1 cellular context compared by ENCODE assay signal in the genomic region with DNA sequence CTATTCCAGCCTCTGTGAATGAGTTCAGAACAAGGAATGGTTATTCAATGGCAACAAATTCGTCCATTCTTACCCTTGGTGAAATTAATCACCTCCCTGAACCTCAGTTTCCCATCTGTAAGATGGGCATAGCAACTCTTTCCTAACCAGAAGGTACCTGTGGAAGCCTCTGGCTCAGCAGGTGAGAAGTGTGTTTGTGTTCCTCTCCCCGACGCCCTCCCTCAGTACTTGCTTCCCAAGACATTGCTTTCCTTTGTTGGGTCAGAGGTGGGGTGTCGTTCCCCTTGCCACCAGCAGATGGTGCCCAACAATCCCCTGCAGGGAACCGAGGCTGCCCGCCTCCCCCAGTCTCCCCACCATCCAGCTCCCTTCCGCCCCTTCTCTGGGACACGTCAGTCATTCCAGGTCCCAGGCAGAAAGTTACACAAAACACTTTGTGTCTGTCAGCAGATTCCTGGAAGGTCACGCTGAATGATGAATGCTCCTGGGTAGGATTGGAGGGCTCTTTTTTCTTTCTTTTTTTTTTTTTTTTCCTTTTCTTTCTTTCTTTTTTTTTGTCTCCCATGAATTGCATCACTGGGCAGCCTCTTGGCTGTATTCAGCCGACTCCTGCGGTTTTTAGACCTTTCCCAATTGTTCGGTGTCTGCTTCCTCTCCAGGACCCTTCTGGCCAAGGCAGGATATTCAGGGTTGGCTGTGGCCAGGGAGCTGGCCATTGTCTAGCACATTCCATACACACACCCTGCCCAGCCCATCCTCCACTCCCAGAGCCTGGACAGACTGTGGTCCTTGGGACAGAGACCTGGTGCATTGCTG.
TF ChIP-seq lines count a peak whose summit lies in the region.

No MANE protein-coding gene starts in this region.

TF ChIP-seq in K562, 482 proteins besides CTCF, POLR2A, EP300 and RAD21 (continued from another document and continues in another):
- TF ChIP-seq, protein P1, sequence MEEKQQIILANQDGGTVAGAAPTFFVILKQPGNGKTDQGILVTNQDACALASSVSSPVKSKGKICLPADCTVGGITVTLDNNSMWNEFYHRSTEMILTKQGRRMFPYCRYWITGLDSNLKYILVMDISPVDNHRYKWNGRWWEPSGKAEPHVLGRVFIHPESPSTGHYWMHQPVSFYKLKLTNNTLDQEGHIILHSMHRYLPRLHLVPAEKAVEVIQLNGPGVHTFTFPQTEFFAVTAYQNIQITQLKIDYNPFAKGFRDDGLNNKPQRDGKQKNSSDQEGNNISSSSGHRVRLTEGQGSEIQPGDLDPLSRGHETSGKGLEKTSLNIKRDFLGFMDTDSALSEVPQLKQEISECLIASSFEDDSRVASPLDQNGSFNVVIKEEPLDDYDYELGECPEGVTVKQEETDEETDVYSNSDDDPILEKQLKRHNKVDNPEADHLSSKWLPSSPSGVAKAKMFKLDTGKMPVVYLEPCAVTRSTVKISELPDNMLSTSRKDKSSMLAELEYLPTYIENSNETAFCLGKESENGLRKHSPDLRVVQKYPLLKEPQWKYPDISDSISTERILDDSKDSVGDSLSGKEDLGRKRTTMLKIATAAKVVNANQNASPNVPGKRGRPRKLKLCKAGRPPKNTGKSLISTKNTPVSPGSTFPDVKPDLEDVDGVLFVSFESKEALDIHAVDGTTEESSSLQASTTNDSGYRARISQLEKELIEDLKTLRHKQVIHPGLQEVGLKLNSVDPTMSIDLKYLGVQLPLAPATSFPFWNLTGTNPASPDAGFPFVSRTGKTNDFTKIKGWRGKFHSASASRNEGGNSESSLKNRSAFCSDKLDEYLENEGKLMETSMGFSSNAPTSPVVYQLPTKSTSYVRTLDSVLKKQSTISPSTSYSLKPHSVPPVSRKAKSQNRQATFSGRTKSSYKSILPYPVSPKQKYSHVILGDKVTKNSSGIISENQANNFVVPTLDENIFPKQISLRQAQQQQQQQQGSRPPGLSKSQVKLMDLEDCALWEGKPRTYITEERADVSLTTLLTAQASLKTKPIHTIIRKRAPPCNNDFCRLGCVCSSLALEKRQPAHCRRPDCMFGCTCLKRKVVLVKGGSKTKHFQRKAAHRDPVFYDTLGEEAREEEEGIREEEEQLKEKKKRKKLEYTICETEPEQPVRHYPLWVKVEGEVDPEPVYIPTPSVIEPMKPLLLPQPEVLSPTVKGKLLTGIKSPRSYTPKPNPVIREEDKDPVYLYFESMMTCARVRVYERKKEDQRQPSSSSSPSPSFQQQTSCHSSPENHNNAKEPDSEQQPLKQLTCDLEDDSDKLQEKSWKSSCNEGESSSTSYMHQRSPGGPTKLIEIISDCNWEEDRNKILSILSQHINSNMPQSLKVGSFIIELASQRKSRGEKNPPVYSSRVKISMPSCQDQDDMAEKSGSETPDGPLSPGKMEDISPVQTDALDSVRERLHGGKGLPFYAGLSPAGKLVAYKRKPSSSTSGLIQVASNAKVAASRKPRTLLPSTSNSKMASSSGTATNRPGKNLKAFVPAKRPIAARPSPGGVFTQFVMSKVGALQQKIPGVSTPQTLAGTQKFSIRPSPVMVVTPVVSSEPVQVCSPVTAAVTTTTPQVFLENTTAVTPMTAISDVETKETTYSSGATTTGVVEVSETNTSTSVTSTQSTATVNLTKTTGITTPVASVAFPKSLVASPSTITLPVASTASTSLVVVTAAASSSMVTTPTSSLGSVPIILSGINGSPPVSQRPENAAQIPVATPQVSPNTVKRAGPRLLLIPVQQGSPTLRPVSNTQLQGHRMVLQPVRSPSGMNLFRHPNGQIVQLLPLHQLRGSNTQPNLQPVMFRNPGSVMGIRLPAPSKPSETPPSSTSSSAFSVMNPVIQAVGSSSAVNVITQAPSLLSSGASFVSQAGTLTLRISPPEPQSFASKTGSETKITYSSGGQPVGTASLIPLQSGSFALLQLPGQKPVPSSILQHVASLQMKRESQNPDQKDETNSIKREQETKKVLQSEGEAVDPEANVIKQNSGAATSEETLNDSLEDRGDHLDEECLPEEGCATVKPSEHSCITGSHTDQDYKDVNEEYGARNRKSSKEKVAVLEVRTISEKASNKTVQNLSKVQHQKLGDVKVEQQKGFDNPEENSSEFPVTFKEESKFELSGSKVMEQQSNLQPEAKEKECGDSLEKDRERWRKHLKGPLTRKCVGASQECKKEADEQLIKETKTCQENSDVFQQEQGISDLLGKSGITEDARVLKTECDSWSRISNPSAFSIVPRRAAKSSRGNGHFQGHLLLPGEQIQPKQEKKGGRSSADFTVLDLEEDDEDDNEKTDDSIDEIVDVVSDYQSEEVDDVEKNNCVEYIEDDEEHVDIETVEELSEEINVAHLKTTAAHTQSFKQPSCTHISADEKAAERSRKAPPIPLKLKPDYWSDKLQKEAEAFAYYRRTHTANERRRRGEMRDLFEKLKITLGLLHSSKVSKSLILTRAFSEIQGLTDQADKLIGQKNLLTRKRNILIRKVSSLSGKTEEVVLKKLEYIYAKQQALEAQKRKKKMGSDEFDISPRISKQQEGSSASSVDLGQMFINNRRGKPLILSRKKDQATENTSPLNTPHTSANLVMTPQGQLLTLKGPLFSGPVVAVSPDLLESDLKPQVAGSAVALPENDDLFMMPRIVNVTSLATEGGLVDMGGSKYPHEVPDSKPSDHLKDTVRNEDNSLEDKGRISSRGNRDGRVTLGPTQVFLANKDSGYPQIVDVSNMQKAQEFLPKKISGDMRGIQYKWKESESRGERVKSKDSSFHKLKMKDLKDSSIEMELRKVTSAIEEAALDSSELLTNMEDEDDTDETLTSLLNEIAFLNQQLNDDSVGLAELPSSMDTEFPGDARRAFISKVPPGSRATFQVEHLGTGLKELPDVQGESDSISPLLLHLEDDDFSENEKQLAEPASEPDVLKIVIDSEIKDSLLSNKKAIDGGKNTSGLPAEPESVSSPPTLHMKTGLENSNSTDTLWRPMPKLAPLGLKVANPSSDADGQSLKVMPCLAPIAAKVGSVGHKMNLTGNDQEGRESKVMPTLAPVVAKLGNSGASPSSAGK (IDR thresholded peaks at IDR 0.05) = no peak
- no peak for TF ChIP-seq ZFX (CRISPR knock-in tag; IDR thresholded peaks at IDR 0.05)
- TF ChIP-seq CCAR2 (IDR thresholded peaks at IDR 0.05; ENCODE audit: low read depth, low read length) = no peak
- TF ChIP-seq TCF3 (CRISPR knock-in tag; IDR thresholded peaks at IDR 0.05) = peak; percentile 6; the same call in 1 of the 2 replicates
- TF ChIP-seq, protein P2, sequence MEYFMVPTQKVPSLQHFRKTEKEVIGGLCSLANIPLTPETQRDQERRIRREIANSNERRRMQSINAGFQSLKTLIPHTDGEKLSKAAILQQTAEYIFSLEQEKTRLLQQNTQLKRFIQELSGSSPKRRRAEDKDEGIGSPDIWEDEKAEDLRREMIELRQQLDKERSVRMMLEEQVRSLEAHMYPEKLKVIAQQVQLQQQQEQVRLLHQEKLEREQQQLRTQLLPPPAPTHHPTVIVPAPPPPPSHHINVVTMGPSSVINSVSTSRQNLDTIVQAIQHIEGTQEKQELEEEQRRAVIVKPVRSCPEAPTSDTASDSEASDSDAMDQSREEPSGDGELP (CRISPR knock-in tag; IDR thresholded peaks at IDR 0.05; ENCODE audit: borderline replicate concordance) = peak; percentile 61
- no peak for TF ChIP-seq RBM25 (IDR thresholded peaks at IDR 0.05; ENCODE audit: low read depth, low read length, severe bottlenecking)
- peak; percentile 86 for TF ChIP-seq CC2D1A (IDR thresholded peaks at IDR 0.05)
- peak; percentile 83 for TF ChIP-seq ZNF384 (IDR thresholded peaks at IDR 0.05; ENCODE audit: low read depth, low read length)
- TF ChIP-seq, protein P3, sequence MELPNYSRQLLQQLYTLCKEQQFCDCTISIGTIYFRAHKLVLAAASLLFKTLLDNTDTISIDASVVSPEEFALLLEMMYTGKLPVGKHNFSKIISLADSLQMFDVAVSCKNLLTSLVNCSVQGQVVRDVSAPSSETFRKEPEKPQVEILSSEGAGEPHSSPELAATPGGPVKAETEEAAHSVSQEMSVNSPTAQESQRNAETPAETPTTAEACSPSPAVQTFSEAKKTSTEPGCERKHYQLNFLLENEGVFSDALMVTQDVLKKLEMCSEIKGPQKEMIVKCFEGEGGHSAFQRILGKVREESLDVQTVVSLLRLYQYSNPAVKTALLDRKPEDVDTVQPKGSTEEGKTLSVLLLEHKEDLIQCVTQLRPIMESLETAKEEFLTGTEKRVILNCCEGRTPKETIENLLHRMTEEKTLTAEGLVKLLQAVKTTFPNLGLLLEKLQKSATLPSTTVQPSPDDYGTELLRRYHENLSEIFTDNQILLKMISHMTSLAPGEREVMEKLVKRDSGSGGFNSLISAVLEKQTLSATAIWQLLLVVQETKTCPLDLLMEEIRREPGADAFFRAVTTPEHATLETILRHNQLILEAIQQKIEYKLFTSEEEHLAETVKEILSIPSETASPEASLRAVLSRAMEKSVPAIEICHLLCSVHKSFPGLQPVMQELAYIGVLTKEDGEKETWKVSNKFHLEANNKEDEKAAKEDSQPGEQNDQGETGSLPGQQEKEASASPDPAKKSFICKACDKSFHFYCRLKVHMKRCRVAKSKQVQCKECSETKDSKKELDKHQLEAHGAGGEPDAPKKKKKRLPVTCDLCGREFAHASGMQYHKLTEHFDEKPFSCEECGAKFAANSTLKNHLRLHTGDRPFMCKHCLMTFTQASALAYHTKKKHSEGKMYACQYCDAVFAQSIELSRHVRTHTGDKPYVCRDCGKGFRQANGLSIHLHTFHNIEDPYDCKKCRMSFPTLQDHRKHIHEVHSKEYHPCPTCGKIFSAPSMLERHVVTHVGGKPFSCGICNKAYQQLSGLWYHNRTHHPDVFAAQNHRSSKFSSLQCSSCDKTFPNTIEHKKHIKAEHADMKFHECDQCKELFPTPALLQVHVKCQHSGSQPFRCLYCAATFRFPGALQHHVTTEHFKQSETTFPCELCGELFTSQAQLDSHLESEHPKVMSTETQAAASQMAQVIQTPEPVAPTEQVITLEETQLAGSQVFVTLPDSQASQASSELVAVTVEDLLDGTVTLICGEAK (IDR thresholded peaks at IDR 0.05) = peak; percentile 38; the same call in 1 of the 2 replicates
- TF ChIP-seq, protein P3 (CRISPR knock-in tag; IDR thresholded peaks at IDR 0.05) = no peak
- TF ChIP-seq TBL1XR1 (IDR thresholded peaks at IDR 0.05; ENCODE audit: low read length in 2 of 2) = peak in 1 of 2 experiments; percentile 41; a peak in 1 of 4 replicates
- peak; percentile 34; the same call in 1 of the 2 replicates for TF ChIP-seq TEAD4 (IDR thresholded peaks at IDR 0.05; ENCODE audit: low read length)
- TF ChIP-seq TEAD4 (CRISPR knock-in tag; IDR thresholded peaks at IDR 0.05; ENCODE audit: borderline replicate concordance) = no peak
- TF ChIP-seq, protein P4, sequence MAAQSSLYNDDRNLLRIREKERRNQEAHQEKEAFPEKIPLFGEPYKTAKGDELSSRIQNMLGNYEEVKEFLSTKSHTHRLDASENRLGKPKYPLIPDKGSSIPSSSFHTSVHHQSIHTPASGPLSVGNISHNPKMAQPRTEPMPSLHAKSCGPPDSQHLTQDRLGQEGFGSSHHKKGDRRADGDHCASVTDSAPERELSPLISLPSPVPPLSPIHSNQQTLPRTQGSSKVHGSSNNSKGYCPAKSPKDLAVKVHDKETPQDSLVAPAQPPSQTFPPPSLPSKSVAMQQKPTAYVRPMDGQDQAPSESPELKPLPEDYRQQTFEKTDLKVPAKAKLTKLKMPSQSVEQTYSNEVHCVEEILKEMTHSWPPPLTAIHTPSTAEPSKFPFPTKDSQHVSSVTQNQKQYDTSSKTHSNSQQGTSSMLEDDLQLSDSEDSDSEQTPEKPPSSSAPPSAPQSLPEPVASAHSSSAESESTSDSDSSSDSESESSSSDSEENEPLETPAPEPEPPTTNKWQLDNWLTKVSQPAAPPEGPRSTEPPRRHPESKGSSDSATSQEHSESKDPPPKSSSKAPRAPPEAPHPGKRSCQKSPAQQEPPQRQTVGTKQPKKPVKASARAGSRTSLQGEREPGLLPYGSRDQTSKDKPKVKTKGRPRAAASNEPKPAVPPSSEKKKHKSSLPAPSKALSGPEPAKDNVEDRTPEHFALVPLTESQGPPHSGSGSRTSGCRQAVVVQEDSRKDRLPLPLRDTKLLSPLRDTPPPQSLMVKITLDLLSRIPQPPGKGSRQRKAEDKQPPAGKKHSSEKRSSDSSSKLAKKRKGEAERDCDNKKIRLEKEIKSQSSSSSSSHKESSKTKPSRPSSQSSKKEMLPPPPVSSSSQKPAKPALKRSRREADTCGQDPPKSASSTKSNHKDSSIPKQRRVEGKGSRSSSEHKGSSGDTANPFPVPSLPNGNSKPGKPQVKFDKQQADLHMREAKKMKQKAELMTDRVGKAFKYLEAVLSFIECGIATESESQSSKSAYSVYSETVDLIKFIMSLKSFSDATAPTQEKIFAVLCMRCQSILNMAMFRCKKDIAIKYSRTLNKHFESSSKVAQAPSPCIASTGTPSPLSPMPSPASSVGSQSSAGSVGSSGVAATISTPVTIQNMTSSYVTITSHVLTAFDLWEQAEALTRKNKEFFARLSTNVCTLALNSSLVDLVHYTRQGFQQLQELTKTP (IDR thresholded peaks at IDR 0.05; ENCODE audit: low read depth in 1 of 2, partially characterized antibody in 2 of 2) = peak; percentile 48 to 92
- no peak for TF ChIP-seq ZNF121 (CRISPR knock-in tag; conservative IDR thresholded peaks at IDR 0.05)
- TF ChIP-seq ZNF263 (CRISPR knock-in tag; IDR thresholded peaks at IDR 0.05; ENCODE audit: borderline replicate concordance) = no peak
- TF ChIP-seq FOXK2 (conservative IDR thresholded peaks at IDR 0.05 in 1 of 2, IDR thresholded peaks at IDR 0.05 in 1 of 2; ENCODE audit: low read depth in 2 of 2) = peak; percentile 19 to 31; a peak in 1 of 4 replicates
- TF ChIP-seq DPF2 (IDR thresholded peaks at IDR 0.05) = peak; percentile 68; the same call in 1 of the 2 replicates
- TF ChIP-seq BRD9 (IDR thresholded peaks at IDR 0.05; ENCODE audit: low read depth, partially characterized antibody) = peak; percentile 39
- no peak for TF ChIP-seq SMAD3 (CRISPR knock-in tag; conservative IDR thresholded peaks at IDR 0.05)
- peak; percentile 59; the same call in 1 of the 2 replicates for TF ChIP-seq ARID2 (IDR thresholded peaks at IDR 0.05)
- TF ChIP-seq MAZ (CRISPR knock-in tag; conservative IDR thresholded peaks at IDR 0.05 in 1 of 2, IDR thresholded peaks at IDR 0.05 in 1 of 2) = peak in 1 of 2 experiments; percentile 70; a peak in 2 of 4 replicates
